In genomic region chr9:76658510-76659231, GRCh38 we compare ENCODE assay signal across 1 cellular context.
TF ChIP-seq lines count a peak whose summit lies in the region.

No MANE protein-coding gene starts in this region.

TF ChIP-seq in GM23338, 12 proteins besides CTCF, POLR2A, EP300 and RAD21 (continued from another document):
- TF ChIP-seq REST (IDR thresholded peaks at IDR 0.05; ENCODE audit: unreplicated experiment) (no peak), POLR2AphosphoS5 (IDR thresholded peaks at IDR 0.05; ENCODE audit: low read depth) (no peak), ETS1 (IDR thresholded peaks at IDR 0.05) (no peak), JUNB (IDR thresholded peaks at IDR 0.05; ENCODE audit: unreplicated experiment) (no peak)
